ENCODE assay signal across 6 cellular contexts in genomic region chr12:55818140-55818728, GRCh38. TPM values are rescaled to one million over a fixed set of nuclear protein-coding genes. Genes with fewer than 3 reads are reported as not detected.
DNase-seq lines count a peak whose midpoint lies in the region; TF ChIP-seq lines count a peak whose summit lies in the region.

No MANE protein-coding gene starts in this region.

- TF ChIP-seq CTCF in LNCaP clone FGC (IDR thresholded peaks at IDR 0.05; ENCODE audit: control insufficient read depth, extremely low read depth, insufficient read depth) (no peak), fibroblast of lung (conservative IDR thresholded peaks at IDR 0.05 in 1 of 2, IDR thresholded peaks at IDR 0.05 in 1 of 2; ENCODE audit: low read depth in 1 of 2, low read length in 2 of 2) (no peak)

- peaks cover 3% of the 10 kb centered on the region for H3K4me1 ChIP-seq in fibroblast of lung (ENCODE audit: control insufficient read depth, extremely low read depth, insufficient read depth, low read length)

- peaks cover 2% of the 10 kb centered on the region for H4K20me1 ChIP-seq in fibroblast of lung (ENCODE audit: control insufficient read depth, extremely low read depth, insufficient read depth, low read length)

- no peaks in the 10 kb centered on the region for H3K27me3 ChIP-seq in fibroblast of lung (ENCODE audit: control insufficient read depth, insufficient read depth, low read length)

- H3K27ac ChIP-seq in fibroblast of lung (ENCODE audit: insufficient read depth, low read length), result peak overlapping the region; percentile 85

- peak overlapping the region; percentile 92 for H3K4me2 ChIP-seq in fibroblast of lung (ENCODE audit: extremely low read depth, insufficient read depth, low read length)

- H3K4me3 ChIP-seq in LNCaP clone FGC (ENCODE audit: low read depth, low read length) (peak overlapping the region; percentile 83), fibroblast of lung (replicated peaks in 1 of 4; ENCODE audit: control extremely low read depth in 1 of 4, insufficient read depth in 1 of 4, low read depth in 3 of 4, low read length in 4 of 4) (peak overlapping the region; percentile 83 to 100 (median 94))

- H3K9me3 ChIP-seq in fibroblast of lung (ENCODE audit: control insufficient read depth, insufficient read depth, low read depth, low read length), result no peaks in the 10 kb centered on the region

- peak overlapping the region; percentile 72 for H3K9ac ChIP-seq in fibroblast of lung (ENCODE audit: insufficient read depth, low read length)

- DNase-seq in NCI-H748 (lab: John Stamatoyannopoulos, UW; ENCODE audit: unreplicated experiment), result peak; percentile 31
- no peak for DNase-seq in NCI-H748 treated with DMSO at 0.1 percent for 48 hours (lab: John Stamatoyannopoulos, UW)
- DNase-seq in LNCaP clone FGC (ENCODE audit: low read depth), result peak; percentile 6
- peak in 1 of 2 donors; percentile 23 for DNase-seq in fibroblast of lung (ENCODE audit: low read depth in 2 of 2)
- DNase-seq in stromal cell of bone marrow (ENCODE audit: low read depth), result peak; percentile 44
- no peak for DNase-seq in NCI-H1436 (lab: John Stamatoyannopoulos, UW)

- H3K36me3 ChIP-seq in fibroblast of lung (ENCODE audit: control insufficient read depth, insufficient read depth, low read length), result peaks cover 16% of the 10 kb centered on the region

- H3K79me2 ChIP-seq in fibroblast of lung (ENCODE audit: control insufficient read depth, insufficient read depth, low read length), result peaks cover 57% of the 10 kb centered on the region

- H2AFZ ChIP-seq in fibroblast of lung (ENCODE audit: low read length), result peak overlapping the region; percentile 80

RNA-seq across cellular contexts. Expression of gene ORMDL2, which starts 0.4 kb away (rescaled TPM):
- total RNA-seq in fibroblast of lung, result 15.7 and 26.9 TPM in 2 replicates
- polyA plus RNA-seq in fibroblast of lung, result 54.5 and 60.6 TPM in 2 replicates
- 77.1 and 86.5 TPM in 2 replicates for polyA plus RNA-seq in fibroblast of lung (2012)
- 126 and 177 TPM in 2 replicates for polyA minus RNA-seq in fibroblast of lung (ENCODE audit: low replicate concordance)

RNA-seq across cellular contexts. Expression of gene SARNP, which starts 0.7 kb away (rescaled TPM):
- total RNA-seq in fibroblast of lung, result 83.0 and 88.5 TPM in 2 replicates
- 172 and 183 TPM in 2 replicates for polyA plus RNA-seq in fibroblast of lung
- polyA plus RNA-seq in fibroblast of lung (2012), result 129 and 130 TPM in 2 replicates
- 4.5 and 10.6 TPM in 2 replicates for polyA minus RNA-seq in fibroblast of lung (ENCODE audit: low replicate concordance)

RNA-seq across cellular contexts. Expression of gene DNAJC14, which starts 11.2 kb away (rescaled TPM):
- 56.0 and 66.7 TPM in 2 replicates for total RNA-seq in fibroblast of lung
- polyA plus RNA-seq in fibroblast of lung, result 11.5 and 12.2 TPM in 2 replicates
- 23.9 and 25.1 TPM in 2 replicates for polyA plus RNA-seq in fibroblast of lung (2012)
- polyA minus RNA-seq in fibroblast of lung (ENCODE audit: low replicate concordance), result 41.8 and 55.5 TPM in 2 replicates

RNA-seq across cellular contexts. Expression of gene MMP19, which starts 24.5 kb away (rescaled TPM):
- total RNA-seq in fibroblast of lung, result 3.3 and 7.1 TPM in 2 replicates
- polyA plus RNA-seq in fibroblast of lung, result 18.3 and 21.8 TPM in 2 replicates
- 16.5 and 17.7 TPM in 2 replicates for polyA plus RNA-seq in fibroblast of lung (2012)
- 10.8 and 18.7 TPM in 2 replicates for polyA minus RNA-seq in fibroblast of lung (ENCODE audit: low replicate concordance)

Comparison
In these comparisons a context has a peak if more than half of its experiments do, and no peak if none do; other contexts are left out.
1. DNase-seq: peak in NCI-H748 (single experiment), LNCaP clone FGC (single experiment) and stromal cell of bone marrow (single experiment); none in NCI-H748 treated with DMSO at 0.1 percent for 48 hours (single experiment) and NCI-H1436 (single experiment).